8 cellular contexts compared by ENCODE assay signal in genomic region chrX:135973025-135973547, GRCh38. TPM values are rescaled to one million over a fixed set of nuclear protein-coding genes. Genes with fewer than 3 reads are reported as not detected.
A peak's percentile ranks its signal among the peaks of the same experiment; 100 is the strongest.
DNase-seq lines count a peak whose midpoint lies in the region; ATAC-seq, FAIRE-seq and TF ChIP-seq lines count a peak whose summit lies in the region.

No MANE protein-coding gene starts in this region.

- H3K36me3 ChIP-seq in SJSA1 (peaks cover 2% of the 10 kb centered on the region; the same call in 1 of the 2 replicates), endothelial cell of umbilical vein (ENCODE audit: control insufficient read depth in 2 of 2, extremely low read depth in 1 of 2, insufficient read depth in 2 of 2, low read length in 2 of 2) (no peaks in the 10 kb centered on the region)
- no peaks in the 10 kb centered on the region for H3K36me3 ChIP-seq in naive thymus-derived CD4-positive, alpha-beta T cell (ENCODE audit: control insufficient read depth in 2 of 3, insufficient read depth in 3 of 3, low read length in 3 of 3)

- peak overlapping the region; percentile 96 for H3K27ac ChIP-seq in SJSA1
- H3K27ac ChIP-seq in endothelial cell of umbilical vein (ENCODE audit: insufficient read depth, low read depth, low read length), result peak overlapping the region; percentile 95
- H3K27ac ChIP-seq in naive thymus-derived CD4-positive, alpha-beta T cell (ENCODE audit: low read depth, low read length), result peak overlapping the region; percentile 83

- no peaks in the 10 kb centered on the region for H3K27me3 Mint-ChIP-seq in naive thymus-derived CD4-positive, alpha-beta T cell

- H2AFZ ChIP-seq in endothelial cell of umbilical vein (ENCODE audit: low read depth, low read length), result peak overlapping the region; percentile 96

- peaks cover 25% of the 10 kb centered on the region for H3K79me2 ChIP-seq in endothelial cell of umbilical vein (ENCODE audit: control insufficient read depth, insufficient read depth, low read length)

- POLR2A ChIA-PET in endothelial cell of umbilical vein (lab: Charles Lee), result interaction anchor here (1.5 kb wide), 1 partner anchor 16 kb away, joined by 3 read pairs; no protein-coding TSS in a partner anchor
- POLR2A ChIA-PET in naive thymus-derived CD4-positive, alpha-beta T cell (lab: Charles Lee), result interaction anchor here (1.1 to 3.1 kb wide), 3 partner anchors 12 to 16 kb away, joined by 5 to 19 read pairs (median 7); partner anchors contain the start of gene SLC9A6

- no peaks in the 10 kb centered on the region for H3K9me3 Mint-ChIP-seq in naive thymus-derived CD4-positive, alpha-beta T cell

- peak overlapping the region; percentile 98 for H3K9ac ChIP-seq in endothelial cell of umbilical vein (replicated peaks; ENCODE audit: extremely low read depth, insufficient read depth, low read length)

- peak overlapping the region; percentile 48 for H3K4me2 ChIP-seq in endothelial cell of umbilical vein (ENCODE audit: insufficient read depth, low read length)

- no peak for TF ChIP-seq POLR2A in endothelial cell of umbilical vein (IDR thresholded peaks at IDR 0.05; ENCODE audit: low read depth, low read length)

- BruUV-seq in endothelial cell of umbilical vein (replicated peaks; lab: Mats Ljungman, UMichigan), result no TSS peak

- DNase-seq in NCI-H510A treated with DMSO at 0.1 percent for 48 hours (lab: John Stamatoyannopoulos, UW) (peak; percentile 3), NCI-H510A (lab: John Stamatoyannopoulos, UW) (no peak), SJSA1 (ENCODE audit: low read depth in 1 of 2, low spot score in 2 of 2) (peak in 1 of 2 experiments; percentile 4), endothelial cell of umbilical vein (ENCODE audit: low read depth, low spot score) (no peak), NCI-H1436 (lab: John Stamatoyannopoulos, UW) (no peak), cortex of kidney (lab: John Stamatoyannopoulos, UW) (no peak)
- DNase-seq in naive thymus-derived CD4-positive, alpha-beta T cell, result no peak

- intact Hi-C loops in endothelial cell of umbilical vein (cut with micrococcal nuclease), result loop anchor here (2.0 kb wide), 1 partner anchor 524 kb away; the partner anchor contains the start of gene HTATSF1
- intact Hi-C loops in naive thymus-derived CD4-positive, alpha-beta T cell (cut with micrococcal nuclease), result loop anchor here in 1 of 2 donors (1.0 to 5.0 kb wide), 6 partner anchors 174 to 1166 kb away; partner anchors contain the start of genes FHL1, MAP7D3, RTL8A and SMIM10L2A

- H4K20me1 ChIP-seq in endothelial cell of umbilical vein (replicated peaks; ENCODE audit: control insufficient read depth, extremely low read depth, insufficient read depth, low read length), result no peaks in the 10 kb centered on the region

- CTCF ChIA-PET in endothelial cell of umbilical vein (lab: Charles Lee), result interaction anchor here (1.1 kb wide), 1 partner anchor 55 kb away, joined by 3 read pairs; no protein-coding TSS in a partner anchor
- CTCF ChIA-PET in naive thymus-derived CD4-positive, alpha-beta T cell (lab: Charles Lee), result no interaction called here

- H3K4me3 ChIP-seq in SJSA1 (peak overlapping the region; percentile 77), endothelial cell of umbilical vein (replicated peaks in 1 of 3; ENCODE audit: insufficient read depth in 1 of 3, low read depth in 1 of 3, low read length in 3 of 3) (peak overlapping the region; percentile 67 to 97 (median 87))
- peak overlapping the region; percentile 91 for H3K4me3 ChIP-seq in naive thymus-derived CD4-positive, alpha-beta T cell (ENCODE audit: low read length)

- dilution Hi-C loops in endothelial cell of umbilical vein (cut with MboI; ENCODE audit: extremely low pct_ligation_motif_present, low sequenced_read_pairs), result no loop called here

- H3K4me3 Mint-ChIP-seq in naive thymus-derived CD4-positive, alpha-beta T cell, result peak overlapping the region; percentile 89 to 99 (median 98)

- no peaks in the 10 kb centered on the region for H3K36me3 Mint-ChIP-seq in naive thymus-derived CD4-positive, alpha-beta T cell

- H3K27ac Mint-ChIP-seq in naive thymus-derived CD4-positive, alpha-beta T cell, result peak overlapping the region; percentile 92 to 99 (median 97)

- H3K9me1 ChIP-seq in endothelial cell of umbilical vein (replicated peaks; ENCODE audit: control insufficient read depth, extremely low read depth, insufficient read depth, low read length), result no peaks in the 10 kb centered on the region

- no peaks in the 10 kb centered on the region for H3K27me3 ChIP-seq in SJSA1 (replicated peaks)
- no peaks in the 10 kb centered on the region for H3K27me3 ChIP-seq in endothelial cell of umbilical vein (ENCODE audit: control insufficient read depth in 2 of 2, insufficient read depth in 2 of 2, low read length in 2 of 2)
- no peaks in the 10 kb centered on the region for H3K27me3 ChIP-seq in naive thymus-derived CD4-positive, alpha-beta T cell (ENCODE audit: control insufficient read depth in 2 of 2, insufficient read depth in 2 of 2, low read length in 2 of 2)

- peak; percentile 24 for ATAC-seq in HG02798 (IDR thresholded peaks at IDR 0.05; ENCODE audit: poor library complexity, unreplicated experiment)
- no peak for ATAC-seq in naive thymus-derived CD4-positive, alpha-beta T cell

- H3K9me3 ChIP-seq in SJSA1 (replicated peaks), result no peaks in the 10 kb centered on the region
- H3K9me3 ChIP-seq in endothelial cell of umbilical vein (replicated peaks; ENCODE audit: control insufficient read depth, insufficient read depth, low read length), result no peaks in the 10 kb centered on the region
- H3K9me3 ChIP-seq in naive thymus-derived CD4-positive, alpha-beta T cell (ENCODE audit: control insufficient read depth in 2 of 3, low read length in 3 of 3), result no peaks in the 10 kb centered on the region

- peak; percentile 70 for FAIRE-seq in endothelial cell of umbilical vein (lab: Jason Lieb, UNC)

- H3K4me1 ChIP-seq in SJSA1 (replicated peaks) (peaks cover 13% of the 10 kb centered on the region), endothelial cell of umbilical vein (ENCODE audit: control insufficient read depth, extremely low read depth, insufficient read depth, low read length) (peaks cover 10% of the 10 kb centered on the region)
- peaks cover 13 to 17% of the 10 kb centered on the region in 2 donors for H3K4me1 ChIP-seq in naive thymus-derived CD4-positive, alpha-beta T cell (ENCODE audit: control insufficient read depth in 2 of 2, insufficient read depth in 2 of 2, low read length in 2 of 2)

- H3K4me1 Mint-ChIP-seq in naive thymus-derived CD4-positive, alpha-beta T cell, result peaks cover 10 to 37% (median 28%) of the 10 kb centered on the region in 7 donors

- TF ChIP-seq CTCF in endothelial cell of umbilical vein (IDR thresholded peaks at IDR 0.05; ENCODE audit: extremely low read depth in 1 of 2, insufficient read depth in 1 of 2, low read depth in 1 of 2, low read length in 2 of 2), result no peak

TF ChIP-seq in endothelial cell of umbilical vein, 7 proteins besides CTCF, POLR2A, EP300 and RAD21:
- TF ChIP-seq POLR2AphosphoS5 (IDR thresholded peaks at IDR 0.05; ENCODE audit: insufficient read depth, low read depth, low read length) (no peak), FOS (IDR thresholded peaks at IDR 0.05; ENCODE audit: borderline replicate concordance, insufficient read depth, low read length) (no peak), GATA2 (IDR thresholded peaks at IDR 0.05; ENCODE audit: insufficient read depth, insufficient read length, low read depth, low read length) (no peak), EZH2 (IDR thresholded peaks at IDR 0.05; ENCODE audit: borderline replicate concordance, low read depth, low read length, severe bottlenecking) (no peak), MYC (IDR thresholded peaks at IDR 0.05; ENCODE audit: low read depth, low read length) (no peak), JUN (IDR thresholded peaks at IDR 0.05; ENCODE audit: borderline replicate concordance, insufficient read depth, insufficient read length, low read depth) (no peak), MAX (IDR thresholded peaks at IDR 0.05; ENCODE audit: insufficient read depth, insufficient read length) (no peak)

RNA-seq across cellular contexts. Expression of gene MMGT1, which starts 0.7 kb away (rescaled TPM):
- 32.4 and 39.4 TPM in 2 replicates for total RNA-seq in SJSA1 (2014; rRNA removed; shearing (Covaris generic))
- total RNA-seq in endothelial cell of umbilical vein, result 18.8 and 19.9 TPM in 2 replicates
- polyA plus RNA-seq in endothelial cell of umbilical vein, result 9.1 and 10.4 TPM in 2 replicates
- 9.6 and 10.4 TPM in 2 replicates for polyA plus RNA-seq in endothelial cell of umbilical vein (2011; cell fraction: cytosol; rRNA removed)
- 3.8 and 5.6 TPM in 2 replicates for polyA plus RNA-seq in endothelial cell of umbilical vein (2011; cell fraction: nucleus; rRNA removed)
- 12.5 and 15.4 TPM in 2 replicates for polyA plus RNA-seq in endothelial cell of umbilical vein (2012)
- 12.4 and 17.5 TPM in 2 replicates for polyA minus RNA-seq in endothelial cell of umbilical vein
- 13.9 TPM for polyA minus RNA-seq in endothelial cell of umbilical vein (2011; cell fraction: cytosol; rRNA and poly(A)+ RNA removed)
- polyA minus RNA-seq in endothelial cell of umbilical vein (2011; cell fraction: nucleus; rRNA and poly(A)+ RNA removed), result 7.3 and 9.6 TPM in 2 replicates
- total RNA-seq in naive thymus-derived CD4-positive, alpha-beta T cell, result 10 to 100 TPM; 22.0 to 28.4 (median 24.0) TPM
- 1 to 10 TPM; 5.7 to 9.8 TPM for polyA plus RNA-seq in naive thymus-derived CD4-positive, alpha-beta T cell

RNA-seq across cellular contexts. Expression of gene SLC9A6, which starts 12.1 kb away (rescaled TPM):
- total RNA-seq in SJSA1 (2014; rRNA removed; shearing (Covaris generic)), result 23.6 and 23.9 TPM in 2 replicates
- total RNA-seq in endothelial cell of umbilical vein, result 14.7 and 15.5 TPM in 2 replicates
- polyA plus RNA-seq in endothelial cell of umbilical vein, result 6.9 and 8.1 TPM in 2 replicates
- polyA plus RNA-seq in endothelial cell of umbilical vein (2011; cell fraction: cytosol; rRNA removed), result 6.5 and 6.8 TPM in 2 replicates
- 8.3 and 10.2 TPM in 2 replicates for polyA plus RNA-seq in endothelial cell of umbilical vein (2011; cell fraction: nucleus; rRNA removed)
- polyA plus RNA-seq in endothelial cell of umbilical vein (2012), result 9.2 and 10.1 TPM in 2 replicates
- polyA minus RNA-seq in endothelial cell of umbilical vein, result 20.7 and 25.3 TPM in 2 replicates
- 11.7 TPM for polyA minus RNA-seq in endothelial cell of umbilical vein (2011; cell fraction: cytosol; rRNA and poly(A)+ RNA removed)
- 7.5 and 13.8 TPM in 2 replicates for polyA minus RNA-seq in endothelial cell of umbilical vein (2011; cell fraction: nucleus; rRNA and poly(A)+ RNA removed)
- 10 to 100 TPM; 16.2 to 21.1 (median 18.9) TPM for total RNA-seq in naive thymus-derived CD4-positive, alpha-beta T cell
- 10 to 100 TPM; 16.0 to 24.9 TPM for polyA plus RNA-seq in naive thymus-derived CD4-positive, alpha-beta T cell
